Comparison of ENCODE assay signal across 14 cellular contexts in genomic region chr14:56170877-56171422, GRCh38.
"Had no signal": no experiment of that assay in that cellular context is flagged by ENCODE, and none has a peak within 500 bp of the region (broad histone marks: within the 10 kb centered on the region; RNA-seq: fewer than 3 reads in every experiment).

No MANE protein-coding gene starts in this region.

- DNase-seq: activated CD4-positive, alpha-beta T cell treated with anti-CD3 and anti-CD28 coated beads, Interleukin-2, amount 50 U/mL, for 48 hours; activated naive CD4-positive, alpha-beta T cell treated with anti-CD3 and anti-CD28 coated beads, Interleukin-2, amount 50 U/mL, for 16 hours; adrenal gland; caudate nucleus; erythroblast; gastrocnemius medialis; islet precursor cell; left lung; naive thymus-derived CD8-positive, alpha-beta T cell; stimulated activated CD4-positive, alpha-beta T cell treated with anti-CD3 and anti-CD28 coated beads, Interleukin-4, amount 100 ng/mL, for 24 hours; stimulated activated naive CD4-positive, alpha-beta T cell treated with Interleukin-2 at 50 U/mL for 16 hours had no signal

- H3K27ac ChIP-seq: adrenal gland, gastrocnemius medialis, left lung, neutrophil, VCaP had no signal

- H3K9me3 ChIP-seq: gastrocnemius medialis, neutrophil had no signal

- H3K27me3 ChIP-seq: adrenal gland, gastrocnemius medialis, left lung, neutrophil had no signal

- ATAC-seq: gastrocnemius medialis; left lung; naive thymus-derived CD8-positive, alpha-beta T cell had no signal

- FAIRE-seq: colon had no signal

- H3K4me3 ChIP-seq: adrenal gland, gastrocnemius medialis, left lung had no signal

- H3K36me3 ChIP-seq: adrenal gland, gastrocnemius medialis, left lung, neutrophil had no signal
